In genomic region chr9:7536310-7536939, GRCh38 we compare ENCODE assay signal across 8 cellular contexts.
DNase-seq lines count a peak whose midpoint lies in the region; ATAC-seq lines count a peak whose summit lies in the region.

No MANE protein-coding gene starts in this region.

- DNase-seq in D341Med (ENCODE audit: low spot score) (peak; percentile 54), NCI-H446 (lab: John Stamatoyannopoulos, UW) (peak; percentile 73 to 82), hepatic stellate cell (ENCODE audit: low spot score) (peak; percentile 14)
- DNase-seq in activated naive CD4-positive, alpha-beta T cell treated with anti-CD3 and anti-CD28 coated beads, Interleukin-2, amount 10 ng/mL, durations not matched to agents 7 days and 5 days: peak; percentile 63
- peak; percentile 3 for DNase-seq in stimulated activated CD4-positive, alpha-beta T cell treated with anti-CD3 and anti-CD28 coated beads, Interleukin-12 subunit alpha, Interleukin-12 subunit beta, amount 100 ng/mL, for 4 hours

- no peak overlapping the region for H3K27ac Mint-ChIP-seq in activated naive CD4-positive, alpha-beta T cell treated with anti-CD3 and anti-CD28 coated beads, Interleukin-2, amount 10 ng/mL, durations not matched to agents 7 days and 5 days

- CTCF ChIA-PET in activated naive CD4-positive, alpha-beta T cell treated with anti-CD3 and anti-CD28 coated beads, Interleukin-2, amount 10 ng/mL, durations not matched to agents 7 days and 5 days (lab: Charles Lee): interaction anchor here (0.7 to 1.2 kb wide), 6 partner anchors 10 to 709 kb away, joined by 3 to 9 read pairs (median 4); no protein-coding TSS in a partner anchor

- peaks cover 2% of the 10 kb centered on the region for H3K27me3 Mint-ChIP-seq in activated naive CD4-positive, alpha-beta T cell treated with anti-CD3 and anti-CD28 coated beads, Interleukin-2, amount 10 ng/mL, durations not matched to agents 7 days and 5 days

- peaks cover 22% of the 10 kb centered on the region for H3K4me1 Mint-ChIP-seq in activated naive CD4-positive, alpha-beta T cell treated with anti-CD3 and anti-CD28 coated beads, Interleukin-2, amount 10 ng/mL, durations not matched to agents 7 days and 5 days

- H3K4me3 Mint-ChIP-seq in activated naive CD4-positive, alpha-beta T cell treated with anti-CD3 and anti-CD28 coated beads, Interleukin-2, amount 10 ng/mL, durations not matched to agents 7 days and 5 days: no peak overlapping the region

- no peaks in the 10 kb centered on the region for H3K36me3 Mint-ChIP-seq in activated naive CD4-positive, alpha-beta T cell treated with anti-CD3 and anti-CD28 coated beads, Interleukin-2, amount 10 ng/mL, durations not matched to agents 7 days and 5 days

- H3K9me3 Mint-ChIP-seq in activated naive CD4-positive, alpha-beta T cell treated with anti-CD3 and anti-CD28 coated beads, Interleukin-2, amount 10 ng/mL, durations not matched to agents 7 days and 5 days: no peaks in the 10 kb centered on the region

- ATAC-seq in GM19023 (IDR thresholded peaks at IDR 0.05; ENCODE audit: unreplicated experiment) (peak; percentile 83), HG03066 (IDR thresholded peaks at IDR 0.05; ENCODE audit: low read depth, unreplicated experiment) (peak; percentile 78), GM18520 (IDR thresholded peaks at IDR 0.05; ENCODE audit: unreplicated experiment) (no peak)

Comparison
In these comparisons a context has a peak if more than half of its experiments do, and no peak if none do; other contexts are left out.
1. DNase-seq: peak in every context shown above with its lines; median percentile 78 in NCI-H446; 63 in activated naive CD4-positive, alpha-beta T cell treated with anti-CD3 and anti-CD28 coated beads, Interleukin-2, amount 10 ng/mL, durations not matched to agents 7 days and 5 days; 54 in D341Med; 14 in hepatic stellate cell; 3 in stimulated activated CD4-positive, alpha-beta T cell treated with anti-CD3 and anti-CD28 coated beads, Interleukin-12 subunit alpha, Interleukin-12 subunit beta, amount 100 ng/mL, for 4 hours.